15 cellular contexts compared by ENCODE assay signal in the genomic region with DNA sequence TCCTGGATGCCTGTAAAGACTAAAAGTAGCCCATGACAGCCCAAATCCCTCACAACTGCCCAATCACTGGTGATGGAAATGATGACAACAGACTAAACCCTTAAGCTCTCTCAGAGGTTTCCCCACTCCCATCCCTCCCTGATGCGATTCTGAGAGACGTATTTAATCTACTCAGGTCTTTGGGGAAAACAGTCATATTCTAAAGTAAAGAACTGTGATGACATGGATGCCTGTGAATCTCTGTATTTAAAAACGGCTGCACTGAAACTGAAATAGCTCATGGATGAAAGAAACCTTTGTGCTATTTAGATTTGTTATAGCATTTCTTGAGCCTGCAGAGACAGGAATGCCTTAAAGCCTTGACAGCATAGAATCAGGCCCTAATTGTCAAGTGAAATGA.
"Had no signal": no experiment of that assay in that cellular context is flagged by ENCODE, and none has a peak within 500 bp of the region (broad histone marks: within the 10 kb centered on the region; RNA-seq: fewer than 3 reads in every experiment).

No MANE protein-coding gene starts in this region.

- H3K9me3 Mint-ChIP-seq: activated naive CD4-positive, alpha-beta T cell treated with anti-CD3 and anti-CD28 coated beads for 36 hours; activated T-helper 17 cell treated with anti-CD3 and anti-CD28 coated beads, Interleukin-2, amount 50 U/mL, for 72 hours; effector memory CD8-positive, alpha-beta T cell; neural progenitor cell; stimulated activated effector memory CD8-positive, alpha-beta T cell treated with anti-CD3 and anti-CD28 coated beads, Interleukin-12 subunit alpha, Interleukin-12 subunit beta, amount 100 ng/mL, for 72 hours; type B pancreatic cell had no signal

- H3K4me3 ChIP-seq: neural progenitor cell, right atrium auricular region, SK-N-MC, smooth muscle cell had no signal

- H3K27me3 Mint-ChIP-seq: activated T-helper 17 cell treated with anti-CD3 and anti-CD28 coated beads, Interleukin-2, amount 50 U/mL, for 72 hours; effector memory CD8-positive, alpha-beta T cell; T-cell; type B pancreatic cell had no signal

- H3K27me3 ChIP-seq: neural progenitor cell, right atrium auricular region had no signal

- DNase-seq: activated CD4-positive, alpha-beta T cell treated with anti-CD3 and anti-CD28 coated beads for 48 hours; activated naive CD4-positive, alpha-beta T cell treated with anti-CD3 and anti-CD28 coated beads for 36 hours; central memory CD4-positive, alpha-beta T cell; effector memory CD8-positive, alpha-beta T cell; left colon; T-cell; T1000 had no signal

- H3K4me1 ChIP-seq: neural progenitor cell had no signal

- H3K4me3 Mint-ChIP-seq: activated naive CD4-positive, alpha-beta T cell treated with anti-CD3 and anti-CD28 coated beads for 36 hours; activated T-helper 17 cell treated with anti-CD3 and anti-CD28 coated beads, Interleukin-2, amount 50 U/mL, for 72 hours; effector memory CD8-positive, alpha-beta T cell; neural progenitor cell; stimulated activated effector memory CD8-positive, alpha-beta T cell treated with anti-CD3 and anti-CD28 coated beads, Interleukin-12 subunit alpha, Interleukin-12 subunit beta, amount 100 ng/mL, for 72 hours; T-cell; type B pancreatic cell had no signal

- H3K36me3 ChIP-seq: neural progenitor cell, right atrium auricular region had no signal

- H3K36me3 Mint-ChIP-seq: stimulated activated effector memory CD8-positive, alpha-beta T cell treated with anti-CD3 and anti-CD28 coated beads, Interleukin-12 subunit alpha, Interleukin-12 subunit beta, amount 100 ng/mL, for 72 hours had no signal

- ATAC-seq: activated T-helper 17 cell treated with anti-CD3 and anti-CD28 coated beads, Interleukin-2, amount 50 U/mL, for 72 hours; left colon; stimulated activated effector memory CD8-positive, alpha-beta T cell treated with anti-CD3 and anti-CD28 coated beads, Interleukin-12 subunit alpha, Interleukin-12 subunit beta, amount 100 ng/mL, for 72 hours; T-cell had no signal

- H3K27ac ChIP-seq: neural progenitor cell, parathyroid adenoma, right atrium auricular region, SK-N-MC had no signal

- H3K9me3 ChIP-seq: right atrium auricular region had no signal

- H3K27ac Mint-ChIP-seq: activated naive CD4-positive, alpha-beta T cell treated with anti-CD3 and anti-CD28 coated beads for 36 hours; activated T-helper 17 cell treated with anti-CD3 and anti-CD28 coated beads, Interleukin-2, amount 50 U/mL, for 72 hours; neural progenitor cell; stimulated activated effector memory CD8-positive, alpha-beta T cell treated with anti-CD3 and anti-CD28 coated beads, Interleukin-12 subunit alpha, Interleukin-12 subunit beta, amount 100 ng/mL, for 72 hours; T-cell; type B pancreatic cell had no signal
